ENCODE assay signal across 16 cellular contexts in genomic region chr10:124629410-124629809, GRCh38.
A peak's percentile ranks its signal among the peaks of the same experiment; 100 is the strongest.
DNase-seq lines count a peak whose midpoint lies in the region; ATAC-seq, FAIRE-seq and TF ChIP-seq lines count a peak whose summit lies in the region.
"Had no signal": no experiment of that assay in that cellular context is flagged by ENCODE, and none has a peak within 500 bp of the region (broad histone marks: within the 10 kb centered on the region; RNA-seq: fewer than 3 reads in every experiment).

No MANE protein-coding gene starts in this region.

- ATAC-seq in GM21515 (IDR thresholded peaks at IDR 0.05; ENCODE audit: unreplicated experiment) = no peak
- no peak for ATAC-seq in activated T-helper 17 cell treated with anti-CD3 and anti-CD28 coated beads, Interleukin-2, amount 50 U/mL, for 72 hours (replicated peaks)
- ATAC-seq: esophagus mucosa had no signal

- H3K4me1 Mint-ChIP-seq in CD4-positive, alpha-beta memory T cell = peaks cover 37 to 100% (median 62%) of the 10 kb centered on the region in 4 donors
- H3K4me1 Mint-ChIP-seq in activated T-helper 17 cell treated with anti-CD3 and anti-CD28 coated beads, Interleukin-2, amount 50 U/mL, for 72 hours = peaks cover 20% of the 10 kb centered on the region

- WGBS in spleen, 5 donors = 56 to 69% (median 60%) methylated on average over 6 of the region's 6 CpGs

- peak overlapping the region; percentile 16 to 91 (median 82) for H3K27ac Mint-ChIP-seq in CD4-positive, alpha-beta memory T cell
- H3K27ac Mint-ChIP-seq in activated T-helper 17 cell treated with anti-CD3 and anti-CD28 coated beads, Interleukin-2, amount 50 U/mL, for 72 hours = no peak overlapping the region
- H3K27ac Mint-ChIP-seq: activated CD4-positive, alpha-beta memory T cell treated with anti-CD3 and anti-CD28 coated beads for 36 hours had no signal

- no peak overlapping the region for H3K4me3 ChIP-seq in CD4-positive, alpha-beta memory T cell (ENCODE audit: low read length in 2 of 2)
- H3K4me3 ChIP-seq in ascending aorta (no peak overlapping the region), spleen (no peak overlapping the region)
- H3K4me3 ChIP-seq: SK-N-MC had no signal

- peak overlapping the region in 5 of 8 donors; percentile 10 to 60 (median 27) for H3K4me3 Mint-ChIP-seq in CD4-positive, alpha-beta memory T cell
- H3K4me3 Mint-ChIP-seq in activated T-helper 17 cell treated with anti-CD3 and anti-CD28 coated beads, Interleukin-2, amount 50 U/mL, for 72 hours = no peak overlapping the region
- H3K4me3 Mint-ChIP-seq: activated CD4-positive, alpha-beta memory T cell treated with anti-CD3 and anti-CD28 coated beads for 36 hours had no signal

- no peak for DNase-seq in CD4-positive, alpha-beta memory T cell
- DNase-seq in ascending aorta (ENCODE audit: low spot score in 2 of 2) (no peak), hippocampal formation (lab: John Stamatoyannopoulos, UW) (peak; percentile 66 to 77), spleen (no peak), D721Med (ENCODE audit: insufficient read length, low spot score) (no peak)
- no peak for DNase-seq in activated CD8-positive, alpha-beta memory T cell treated with anti-CD3 and anti-CD28 coated beads, Interleukin-2, amount 50 U/mL, for 48 hours
- DNase-seq: activated CD4-positive, alpha-beta memory T cell treated with anti-CD3 and anti-CD28 coated beads for 36 hours; Caco-2; left cardiac atrium; NCI-H1092 treated with DMSO at 0.1 percent for 48 hours; NCI-H526 treated with DMSO at 0.1 percent for 48 hours; retina had no signal

- FAIRE-seq in D721Med (lab: Jason Lieb, UNC) = no peak

- H3K9me3 ChIP-seq in CD4-positive, alpha-beta memory T cell (ENCODE audit: control insufficient read depth in 1 of 2, low read length in 2 of 2) = no peaks in the 10 kb centered on the region
- no peaks in the 10 kb centered on the region for H3K9me3 ChIP-seq in ascending aorta
- peaks cover 0 to 2% (median 0%) of the 10 kb centered on the region in 8 donors for H3K9me3 ChIP-seq in spleen
- H3K9me3 ChIP-seq: Caco-2 had no signal

- no peaks in the 10 kb centered on the region for H3K27me3 ChIP-seq in CD4-positive, alpha-beta memory T cell (ENCODE audit: insufficient read depth, low read length)
- H3K27me3 ChIP-seq in ascending aorta = no peaks in the 10 kb centered on the region
- no peaks in the 10 kb centered on the region for H3K27me3 ChIP-seq in spleen (replicated peaks in 1 of 7)

- no peaks in the 10 kb centered on the region for H3K27me3 Mint-ChIP-seq in CD4-positive, alpha-beta memory T cell
- no peaks in the 10 kb centered on the region for H3K27me3 Mint-ChIP-seq in activated T-helper 17 cell treated with anti-CD3 and anti-CD28 coated beads, Interleukin-2, amount 50 U/mL, for 72 hours
- H3K27me3 Mint-ChIP-seq: activated CD4-positive, alpha-beta memory T cell treated with anti-CD3 and anti-CD28 coated beads for 36 hours had no signal

- CTCF ChIA-PET in CD4-positive, alpha-beta memory T cell (lab: Charles Lee; ENCODE audit: partially characterized antibody) = interaction anchor here (0.6 to 5.4 kb wide), 4 partner anchors 88 to 198 kb away, joined by 3 to 89 read pairs (median 27); no protein-coding TSS in a partner anchor

- TF ChIP-seq POLR2A in spleen (IDR thresholded peaks at IDR 0.05) = no peak

- intact Hi-C loops in CD4-positive, alpha-beta memory T cell (cut with micrococcal nuclease) = no loop called here
- intact Hi-C loops in ascending aorta (cut with DNase I) = no loop called here
- intact Hi-C loops in spleen (cut with DNase I; ENCODE audit: low total_unique reads) = no loop called here

- TF ChIP-seq CTCF in ascending aorta (IDR thresholded peaks at IDR 0.05) (no peak), spleen (IDR thresholded peaks at IDR 0.05 in 8 of 11, conservative IDR thresholded peaks at IDR 0.05 in 3 of 11) (no peak), D721Med (IDR thresholded peaks at IDR 0.05; ENCODE audit: insufficient read depth, missing control alignments) (no peak)

- H3K9me3 Mint-ChIP-seq in CD4-positive, alpha-beta memory T cell = peaks cover 0 to 2% (median 0%) of the 10 kb centered on the region in 8 donors
- no peaks in the 10 kb centered on the region for H3K9me3 Mint-ChIP-seq in activated T-helper 17 cell treated with anti-CD3 and anti-CD28 coated beads, Interleukin-2, amount 50 U/mL, for 72 hours

- POLR2A ChIA-PET in CD4-positive, alpha-beta memory T cell (lab: Charles Lee; ENCODE audit: partially characterized antibody) = interaction anchor here (1.1 to 5.4 kb wide), 4 partner anchors 15 to 111 kb away, joined by 3 to 43 read pairs (median 4); no protein-coding TSS in a partner anchor

- peaks cover 14 to 18% of the 10 kb centered on the region in 2 donors for H3K36me3 Mint-ChIP-seq in CD4-positive, alpha-beta memory T cell
- H3K36me3 Mint-ChIP-seq in activated T-helper 17 cell treated with anti-CD3 and anti-CD28 coated beads, Interleukin-2, amount 50 U/mL, for 72 hours (ENCODE audit: low read depth) = peaks cover 19% of the 10 kb centered on the region

- no peak overlapping the region for H3K27ac ChIP-seq in CD4-positive, alpha-beta memory T cell (ENCODE audit: low read depth, low read length)
- H3K27ac ChIP-seq in ascending aorta = peak overlapping the region; percentile 71 to 72
- peak overlapping the region; percentile 36 to 88 (median 58) for H3K27ac ChIP-seq in spleen
- H3K27ac ChIP-seq: SK-N-MC had no signal

- peaks cover 3% of the 10 kb centered on the region for H3K36me3 ChIP-seq in CD4-positive, alpha-beta memory T cell (ENCODE audit: insufficient read depth, low read length)
- no peaks in the 10 kb centered on the region for H3K36me3 ChIP-seq in ascending aorta
- H3K36me3 ChIP-seq in spleen = peaks cover 0 to 38% (median 2%) of the 10 kb centered on the region in 6 donors

- peaks cover 80% of the 10 kb centered on the region for H3K4me1 ChIP-seq in CD4-positive, alpha-beta memory T cell (ENCODE audit: insufficient read depth, low read length)
- H3K4me1 ChIP-seq in ascending aorta (peaks cover 15 to 37% of the 10 kb centered on the region in 2 donors), spleen (peaks cover 37 to 96% (median 84%) of the 10 kb centered on the region in 6 donors)

Comparison
In these comparisons a context has a peak if more than half of its experiments do, and no peak if none do; other contexts are left out.
1. DNase-seq: peak in hippocampal formation (2 of 2); none in CD4-positive, alpha-beta memory T cell (0 of 5), ascending aorta (0 of 2), spleen (single experiment), activated CD8-positive, alpha-beta memory T cell treated with anti-CD3 and anti-CD28 coated beads, Interleukin-2, amount 50 U/mL, for 48 hours (single experiment) and D721Med (single experiment).